8 cellular contexts compared by ENCODE assay signal in the genomic region with DNA sequence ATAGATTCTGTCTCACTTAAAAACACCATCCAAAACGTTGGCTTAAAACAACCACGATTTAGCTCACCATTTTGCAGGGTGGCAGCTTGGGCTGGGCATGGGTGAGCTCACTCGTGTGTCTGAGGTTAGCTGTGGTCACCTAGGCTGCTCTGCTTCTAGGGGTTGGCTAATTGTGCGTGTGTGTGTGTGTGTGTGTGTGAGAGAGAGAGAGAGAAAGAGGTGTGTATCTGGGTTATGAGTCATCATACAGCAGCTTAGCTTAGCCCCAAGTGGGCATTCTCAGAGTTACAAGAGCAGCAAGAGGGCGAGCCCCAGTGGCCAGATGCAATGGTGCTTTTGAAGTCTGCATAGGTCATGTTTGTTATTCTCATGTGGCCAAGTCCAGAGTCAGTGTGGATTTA. TPM values are rescaled to one million over a fixed set of nuclear protein-coding genes. Genes with fewer than 3 reads are reported as not detected.
DNase-seq lines count a peak whose midpoint lies in the region; ATAC-seq and TF ChIP-seq lines count a peak whose summit lies in the region.

No MANE protein-coding gene starts in this region.

- ATAC-seq in GM19467 (IDR thresholded peaks at IDR 0.05; ENCODE audit: unreplicated experiment) (peak; percentile 93), HG03558 (IDR thresholded peaks at IDR 0.05; ENCODE audit: extremely low read depth, unreplicated experiment) (peak; percentile 74), SK-N-SH treated with all-trans-retinoic acid at 6 μM for 48 hours (peak; percentile 97)
- peak; percentile 95 for ATAC-seq in naive thymus-derived CD4-positive, alpha-beta T cell

- no peaks in the 10 kb centered on the region for H3K9me3 ChIP-seq in naive thymus-derived CD4-positive, alpha-beta T cell (ENCODE audit: control insufficient read depth in 2 of 3, low read length in 3 of 3)

- no peaks in the 10 kb centered on the region for H3K36me3 ChIP-seq in naive thymus-derived CD4-positive, alpha-beta T cell (ENCODE audit: control insufficient read depth in 2 of 3, insufficient read depth in 3 of 3, low read length in 3 of 3)

- POLR2A ChIA-PET in naive thymus-derived CD4-positive, alpha-beta T cell (lab: Charles Lee), result no interaction called here

- peaks cover 13 to 21% of the 10 kb centered on the region in 2 donors for H3K4me1 ChIP-seq in naive thymus-derived CD4-positive, alpha-beta T cell (ENCODE audit: control insufficient read depth in 2 of 2, insufficient read depth in 2 of 2, low read length in 2 of 2)

- CTCF ChIA-PET in naive thymus-derived CD4-positive, alpha-beta T cell (lab: Charles Lee), result no interaction called here

- H3K27me3 Mint-ChIP-seq in naive thymus-derived CD4-positive, alpha-beta T cell, result peaks cover 0 to 2% (median 0%) of the 10 kb centered on the region in 5 donors

- H3K4me3 ChIP-seq in naive thymus-derived CD4-positive, alpha-beta T cell (ENCODE audit: low read length), result no peak overlapping the region

- DNase-seq in DMS53 (lab: John Stamatoyannopoulos, UW) (peak; percentile 99), brain pericyte (ENCODE audit: low read depth, low spot score) (peak; percentile 48), NCI-H748 (lab: John Stamatoyannopoulos, UW; ENCODE audit: unreplicated experiment) (no peak), NCI-H446 treated with DMSO at 0.1 percent for 48 hours (lab: John Stamatoyannopoulos, UW) (no peak)
- DNase-seq in naive thymus-derived CD4-positive, alpha-beta T cell, result no peak

- intact Hi-C loops in naive thymus-derived CD4-positive, alpha-beta T cell (cut with micrococcal nuclease), result no loop called here

- H3K27me3 ChIP-seq in naive thymus-derived CD4-positive, alpha-beta T cell (ENCODE audit: control insufficient read depth in 2 of 2, insufficient read depth in 2 of 2, low read length in 2 of 2), result no peaks in the 10 kb centered on the region

- H3K4me3 Mint-ChIP-seq in naive thymus-derived CD4-positive, alpha-beta T cell, result peak overlapping the region in 3 of 10 donors; percentile 19 to 33 (median 21)

- H3K36me3 Mint-ChIP-seq in naive thymus-derived CD4-positive, alpha-beta T cell, result peaks cover 0 to 48% (median 18%) of the 10 kb centered on the region in 5 donors

- H3K27ac ChIP-seq in naive thymus-derived CD4-positive, alpha-beta T cell (ENCODE audit: low read depth, low read length), result no peak overlapping the region

- peaks cover 0 to 3% (median 0%) of the 10 kb centered on the region in 11 donors for H3K9me3 Mint-ChIP-seq in naive thymus-derived CD4-positive, alpha-beta T cell

- peak overlapping the region in 1 of 9 donors; percentile 67 for H3K27ac Mint-ChIP-seq in naive thymus-derived CD4-positive, alpha-beta T cell

- H3K4me1 Mint-ChIP-seq in naive thymus-derived CD4-positive, alpha-beta T cell, result peaks cover 42 to 87% (median 76%) of the 10 kb centered on the region in 7 donors

TF ChIP-seq in SK-N-SH treated with all-trans-retinoic acid at 6 μM for 48 hours, 23 proteins besides CTCF, POLR2A, EP300 and RAD21:
- TF ChIP-seq, protein P1, sequence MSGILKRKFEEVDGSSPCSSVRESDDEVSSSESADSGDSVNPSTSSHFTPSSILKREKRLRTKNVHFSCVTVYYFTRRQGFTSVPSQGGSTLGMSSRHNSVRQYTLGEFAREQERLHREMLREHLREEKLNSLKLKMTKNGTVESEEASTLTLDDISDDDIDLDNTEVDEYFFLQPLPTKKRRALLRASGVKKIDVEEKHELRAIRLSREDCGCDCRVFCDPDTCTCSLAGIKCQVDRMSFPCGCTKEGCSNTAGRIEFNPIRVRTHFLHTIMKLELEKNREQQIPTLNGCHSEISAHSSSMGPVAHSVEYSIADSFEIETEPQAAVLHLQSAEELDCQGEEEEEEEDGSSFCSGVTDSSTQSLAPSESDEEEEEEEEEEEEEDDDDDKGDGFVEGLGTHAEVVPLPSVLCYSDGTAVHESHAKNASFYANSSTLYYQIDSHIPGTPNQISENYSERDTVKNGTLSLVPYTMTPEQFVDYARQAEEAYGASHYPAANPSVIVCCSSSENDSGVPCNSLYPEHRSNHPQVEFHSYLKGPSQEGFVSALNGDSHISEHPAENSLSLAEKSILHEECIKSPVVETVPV (CRISPR knock-in tag; IDR thresholded peaks at IDR 0.05), result no peak
- TF ChIP-seq ISL1 (CRISPR knock-in tag; IDR thresholded peaks at IDR 0.05) (peak; percentile 9; the same call in 1 of the 2 replicates), GLIS3 (CRISPR knock-in tag; IDR thresholded peaks at IDR 0.05) (no peak), PPARA (CRISPR knock-in tag; IDR thresholded peaks at IDR 0.05; ENCODE audit: borderline replicate concordance) (no peak)

RNA-seq across cellular contexts. Expression of a gene that starts 6.0 kb away (rescaled TPM):
- 10 to 100 TPM; 10.8 to 13.2 (median 12.6) TPM for total RNA-seq in naive thymus-derived CD4-positive, alpha-beta T cell
- 1 to 10 TPM; 4.8 to 8.4 TPM for polyA plus RNA-seq in naive thymus-derived CD4-positive, alpha-beta T cell

RNA-seq across cellular contexts. Expression of a gene that starts 35.5 kb away (rescaled TPM):
- total RNA-seq in naive thymus-derived CD4-positive, alpha-beta T cell, result 1 to 10 TPM in 1 of 5 experiments, not detected in 4; 1.1 TPM
- polyA plus RNA-seq in naive thymus-derived CD4-positive, alpha-beta T cell, result not detected

Comparison
In these comparisons a context has a peak if more than half of its experiments do, and no peak if none do; other contexts are left out.
1. DNase-seq: peak in DMS53 (single experiment) and brain pericyte (single experiment); none in naive thymus-derived CD4-positive, alpha-beta T cell (0 of 9), NCI-H748 (single experiment) and NCI-H446 treated with DMSO at 0.1 percent for 48 hours (single experiment).
2. Peak in every context shown above with its lines, with median percentiles within 50 percentile points of each other: ATAC-seq.